ENCODE assay signal across 8 cellular contexts in the genomic region with DNA sequence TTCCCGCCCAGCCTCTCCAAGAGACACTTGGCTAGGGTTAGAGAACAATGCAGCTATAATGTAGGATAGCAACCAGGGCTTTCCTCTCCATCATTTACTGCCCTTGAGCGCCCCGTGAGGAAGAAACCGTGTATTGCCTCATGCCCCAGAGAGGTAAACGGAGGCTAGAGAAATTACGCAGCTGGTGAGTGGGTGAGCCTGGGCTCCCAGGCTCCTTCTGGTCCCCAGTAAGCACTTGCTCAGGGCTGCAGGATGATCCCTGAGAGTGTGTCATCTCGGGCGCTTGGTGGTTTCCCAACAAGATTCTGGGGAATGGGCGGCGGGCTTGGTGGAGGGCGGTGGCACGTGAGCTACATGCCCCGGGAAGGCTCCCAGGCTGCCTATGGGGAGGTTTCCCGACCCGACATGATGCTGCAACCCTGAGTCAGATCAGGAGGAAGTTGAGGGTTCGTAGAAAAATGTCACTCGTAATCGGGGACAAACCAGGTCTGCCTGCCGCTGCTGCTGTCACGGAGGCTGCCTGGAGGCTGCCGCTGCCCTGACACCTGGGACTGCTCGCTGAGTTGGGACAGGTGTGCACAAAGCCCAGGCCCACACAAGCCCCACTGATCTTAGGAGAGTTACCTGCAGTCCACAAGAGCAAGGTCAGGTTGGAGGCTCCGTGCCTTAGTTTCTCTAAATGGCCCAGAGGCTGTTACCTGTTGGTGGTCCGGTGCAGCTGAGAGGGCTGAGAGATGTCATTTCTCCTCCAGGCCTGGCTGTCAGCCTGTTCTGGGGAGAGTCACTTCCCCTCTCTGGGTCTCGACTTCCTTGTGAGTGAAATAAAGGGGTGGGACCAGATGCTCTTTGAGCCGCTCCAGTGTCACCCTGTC. TPM values are rescaled to one million over a fixed set of nuclear protein-coding genes. Genes with fewer than 3 reads are reported as not detected.
A peak's percentile ranks its signal among the peaks of the same experiment; 100 is the strongest.
DNase-seq lines count a peak whose midpoint lies in the region; ATAC-seq lines count a peak whose summit lies in the region.

TSS of gene GPR55 (minus strand) at position 773 of the 872 bp plus-strand sequence. CDS start 14,280 bp downstream, outside the sequence.

- H3K27ac Mint-ChIP-seq in immature natural killer cell: no peak within 1 kb of the TSS

- no peaks in the 10 kb centered on the region for H3K36me3 Mint-ChIP-seq in immature natural killer cell

- DNase-seq in DMS53 (lab: John Stamatoyannopoulos, UW): peak; percentile 54
- DNase-seq in activated CD4-positive, alpha-beta T cell treated with anti-CD3 and anti-CD28 coated beads, Interleukin-2, amount 50 U/mL, for 4 hours: peak; percentile 56 to 59
- DNase-seq in stimulated activated CD4-positive, alpha-beta T cell treated with anti-CD3 and anti-CD28 coated beads, TNF-alpha, amount 100 ng/mL, for 4 hours (ENCODE audit: low read depth in 3 of 3): peak; percentile 32 to 48 (median 38)
- DNase-seq in immature natural killer cell: no peak
- no peak for DNase-seq in NCI-H1092 treated with DMSO at 0.1 percent for 48 hours (lab: John Stamatoyannopoulos, UW)

- peaks cover 10 to 30% (median 20%) of the 10 kb centered on the region in 3 donors for H3K27me3 Mint-ChIP-seq in immature natural killer cell (ENCODE audit: low read depth in 3 of 3)

- H3K4me1 Mint-ChIP-seq in immature natural killer cell: no peaks in the 10 kb centered on the region

- H3K4me3 Mint-ChIP-seq in immature natural killer cell: peak within 1 kb of the TSS in 1 of 5 donors; percentile 50

- H3K9me3 Mint-ChIP-seq in immature natural killer cell: peaks cover 0 to 2% (median 0%) of the 10 kb centered on the region in 6 donors

- ATAC-seq in GM19455 (IDR thresholded peaks at IDR 0.05; ENCODE audit: unreplicated experiment): peak; percentile 37
- ATAC-seq in HG03565 (IDR thresholded peaks at IDR 0.05; ENCODE audit: unreplicated experiment): peak; percentile 18
- ATAC-seq in esophagus mucosa: peak; percentile 9

RNA-seq across cellular contexts. Expression of gene GPR55, which starts in this region (rescaled TPM):
- total RNA-seq in esophagus mucosa: 0.20 TPM
- not detected for polyA plus RNA-seq in immature natural killer cell

Comparison
In these comparisons a context has a peak if more than half of its experiments do, and no peak if none do; other contexts are left out.
1. Peak in ATAC-seq in esophagus mucosa; RNA of the gene not detected or under 1 TPM.
2. DNase-seq: peak in DMS53 (single experiment), activated CD4-positive, alpha-beta T cell treated with anti-CD3 and anti-CD28 coated beads, Interleukin-2, amount 50 U/mL, for 4 hours (2 of 2) and stimulated activated CD4-positive, alpha-beta T cell treated with anti-CD3 and anti-CD28 coated beads, TNF-alpha, amount 100 ng/mL, for 4 hours (3 of 3); none in immature natural killer cell (0 of 3) and NCI-H1092 treated with DMSO at 0.1 percent for 48 hours (single experiment).
3. Peak in every context shown above with its lines, with median percentiles within 50 percentile points of each other: ATAC-seq.